Comparison of ENCODE assay signal across 9 cellular contexts in the genomic region with DNA sequence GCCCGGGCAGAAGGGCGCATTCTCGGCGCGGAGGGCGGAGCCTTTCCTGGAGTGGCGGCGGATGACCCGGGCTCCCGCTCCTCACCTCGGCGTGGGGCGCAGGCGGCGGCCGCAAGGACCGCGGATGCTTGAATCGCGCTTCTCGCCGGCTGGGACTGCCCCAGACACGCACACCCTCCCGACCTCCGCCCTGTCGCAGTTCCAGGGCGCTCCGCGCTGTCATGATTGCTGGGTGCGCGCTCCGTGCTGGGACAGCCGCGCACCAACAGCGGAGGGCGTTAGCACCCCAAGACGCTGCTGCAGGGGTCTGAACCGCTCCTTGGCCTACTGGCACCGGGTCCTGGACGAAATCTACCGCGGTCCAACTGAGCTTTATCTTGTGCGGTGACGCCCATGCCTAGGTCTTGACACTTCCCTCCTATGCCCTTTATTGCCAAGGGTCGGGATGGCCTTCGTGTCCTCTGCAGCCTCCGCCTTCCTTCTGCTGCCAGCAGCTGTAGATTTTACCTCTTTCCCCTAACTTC. TPM values are rescaled to one million over a fixed set of nuclear protein-coding genes. Genes with fewer than 3 reads are reported as not detected.
DNase-seq lines count a peak whose midpoint lies in the region; ATAC-seq, FAIRE-seq and TF ChIP-seq lines count a peak whose summit lies in the region.
"Had no signal": no experiment of that assay in that cellular context is flagged by ENCODE, and none has a peak within 500 bp of the region (broad histone marks: within the 10 kb centered on the region; RNA-seq: fewer than 3 reads in every experiment).

No MANE protein-coding gene starts in this region.

- intact Hi-C loops in activated CD4-positive, alpha-beta T cell treated with anti-CD3 and anti-CD28 coated beads, Interleukin-2, amount 10 ng/mL, durations not matched to agents 24 days and 14 days (cut with micrococcal nuclease): no loop called here
- intact Hi-C loops in spleen (cut with DNase I; ENCODE audit: low total_unique reads): no loop called here
- intact Hi-C loops in OCI-LY7 (cut with micrococcal nuclease; ENCODE audit: unreplicated experiment): no loop called here

- peaks cover 6% of the 10 kb centered on the region for H3K9me3 Mint-ChIP-seq in activated CD4-positive, alpha-beta T cell treated with anti-CD3 and anti-CD28 coated beads, Interleukin-2, amount 10 ng/mL, durations not matched to agents 24 days and 14 days
- peaks cover 5% of the 10 kb centered on the region for H3K9me3 Mint-ChIP-seq in astrocyte (ENCODE audit: unreplicated experiment)

- H3K9ac ChIP-seq in astrocyte (ENCODE audit: low read length): no peak overlapping the region

- H3K4me1 ChIP-seq in astrocyte (ENCODE audit: insufficient read depth, low read length) (no peaks in the 10 kb centered on the region), spleen (peaks cover 0 to 25% (median 14%) of the 10 kb centered on the region in 6 donors), OCI-LY7 (ENCODE audit: insufficient read depth, low read length, poor library complexity, severe bottlenecking) (peaks cover 19% of the 10 kb centered on the region)

- no peak for TF ChIP-seq POLR2A in spleen (IDR thresholded peaks at IDR 0.05)

- H3K36me3 Mint-ChIP-seq in activated CD4-positive, alpha-beta T cell treated with anti-CD3 and anti-CD28 coated beads, Interleukin-2, amount 10 ng/mL, durations not matched to agents 24 days and 14 days (ENCODE audit: low read depth): peaks cover 1% of the 10 kb centered on the region
- peaks cover 3% of the 10 kb centered on the region for H3K36me3 Mint-ChIP-seq in astrocyte (ENCODE audit: low read depth, unreplicated experiment)

- H3K79me2 ChIP-seq in astrocyte (ENCODE audit: insufficient read depth, low read length) (no peaks in the 10 kb centered on the region), OCI-LY7 (ENCODE audit: insufficient read depth, low read depth, low read length) (no peaks in the 10 kb centered on the region)

- peak; percentile 55 for ATAC-seq in HG03095 (IDR thresholded peaks at IDR 0.05; ENCODE audit: unreplicated experiment)

- peak overlapping the region; percentile 54 for H3K4me3 ChIP-seq in astrocyte (ENCODE audit: insufficient read depth, low read depth, low read length)
- peak overlapping the region; percentile 20 to 68 (median 36) for H3K4me3 ChIP-seq in spleen
- H3K4me3 ChIP-seq in OCI-LY7 (ENCODE audit: low read depth, low read length, poor library complexity, severe bottlenecking): no peak overlapping the region

- H3K27ac ChIP-seq in astrocyte (ENCODE audit: low read depth, low read length) (no peak overlapping the region), spleen (no peak overlapping the region), OCI-LY7 (ENCODE audit: low read depth, low read length, poor library complexity, severe bottlenecking) (no peak overlapping the region)

- peak overlapping the region; percentile 90 for H3K4me2 ChIP-seq in astrocyte (ENCODE audit: low read length)
- no peak overlapping the region for H3K4me2 ChIP-seq in OCI-LY7 (ENCODE audit: low read length)

- no peak for FAIRE-seq in astrocyte (lab: Jason Lieb, UNC)

- DNase-seq in activated CD4-positive, alpha-beta T cell treated with anti-CD3 and anti-CD28 coated beads, Interleukin-2, amount 10 ng/mL, durations not matched to agents 24 days and 14 days: peak; percentile 69
- DNase-seq in activated CD4-positive, alpha-beta T cell treated with anti-CD3 and anti-CD28 coated beads for 4 hours: no peak
- DNase-seq in astrocyte (ENCODE audit: low read depth): peak; percentile 4
- peak; percentile 81 for DNase-seq in iPS-NIHi11 (ENCODE audit: low spot score)
- peak; percentile 76 for DNase-seq in spleen
- no peak for DNase-seq in OCI-LY7 (ENCODE audit: low spot score)
- DNase-seq in T-helper 9 cell: no peak

- no peaks in the 10 kb centered on the region for H3K9me2 ChIP-seq in OCI-LY7 (ENCODE audit: insufficient read depth, low read length)

- POLR2A ChIA-PET in OCI-LY7 (lab: Charles Lee): interaction anchor here (1.7 kb wide), 1 partner anchor 10 kb away, joined by 3 read pairs; no protein-coding TSS in a partner anchor

- H3K27me3 ChIP-seq in astrocyte (ENCODE audit: insufficient read depth, low read length): no peaks in the 10 kb centered on the region
- H3K27me3 ChIP-seq in spleen (replicated peaks in 1 of 7): peaks cover 0 to 29% (median 3%) of the 10 kb centered on the region in 7 donors

- WGBS in spleen, 5 donors: 2 to 5% (median 4%) methylated on average over 19 to 47 of the region's 47 CpGs

- TF ChIP-seq CTCF in astrocyte (IDR thresholded peaks at IDR 0.05; ENCODE audit: insufficient read depth, low read depth, low read length) (no peak), spleen (IDR thresholded peaks at IDR 0.05 in 8 of 11, conservative IDR thresholded peaks at IDR 0.05 in 3 of 11) (no peak), OCI-LY7 (conservative IDR thresholded peaks at IDR 0.05; ENCODE audit: low read length) (no peak)

- H2AFZ ChIP-seq in astrocyte (ENCODE audit: low read depth, low read length) (peak overlapping the region; percentile 84), OCI-LY7 (ENCODE audit: low read length) (no peak overlapping the region)

- H3K27ac Mint-ChIP-seq in activated CD4-positive, alpha-beta T cell treated with anti-CD3 and anti-CD28 coated beads, Interleukin-2, amount 10 ng/mL, durations not matched to agents 24 days and 14 days: no peak overlapping the region
- H3K27ac Mint-ChIP-seq in astrocyte (ENCODE audit: unreplicated experiment): no peak overlapping the region
- H3K27ac Mint-ChIP-seq: CD4-positive, CD25-positive, alpha-beta regulatory T cell had no signal

- H4K20me1 ChIP-seq in astrocyte (ENCODE audit: insufficient read depth, low read length): no peaks in the 10 kb centered on the region
- H4K20me1 ChIP-seq in OCI-LY7 (ENCODE audit: insufficient read depth, low read length): no peaks in the 10 kb centered on the region

- peaks cover 19% of the 10 kb centered on the region for H3K27me3 Mint-ChIP-seq in activated CD4-positive, alpha-beta T cell treated with anti-CD3 and anti-CD28 coated beads, Interleukin-2, amount 10 ng/mL, durations not matched to agents 24 days and 14 days
- peaks cover 12% of the 10 kb centered on the region for H3K27me3 Mint-ChIP-seq in astrocyte (ENCODE audit: low read depth, unreplicated experiment)

- peaks cover 9% of the 10 kb centered on the region for H3K4me1 Mint-ChIP-seq in activated CD4-positive, alpha-beta T cell treated with anti-CD3 and anti-CD28 coated beads, Interleukin-2, amount 10 ng/mL, durations not matched to agents 24 days and 14 days
- peaks cover 3% of the 10 kb centered on the region for H3K4me1 Mint-ChIP-seq in astrocyte (ENCODE audit: low read depth, unreplicated experiment)

- H3K9me3 ChIP-seq in astrocyte (ENCODE audit: insufficient read depth, low read depth, low read length) (no peaks in the 10 kb centered on the region), spleen (peaks cover 0 to 5% (median 0%) of the 10 kb centered on the region in 8 donors), OCI-LY7 (ENCODE audit: low read length) (no peaks in the 10 kb centered on the region)

- peak overlapping the region; percentile 55 for H3K4me3 Mint-ChIP-seq in activated CD4-positive, alpha-beta T cell treated with anti-CD3 and anti-CD28 coated beads, Interleukin-2, amount 10 ng/mL, durations not matched to agents 24 days and 14 days
- H3K4me3 Mint-ChIP-seq in astrocyte (ENCODE audit: unreplicated experiment): peak overlapping the region; percentile 83

- H3K36me3 ChIP-seq in astrocyte (ENCODE audit: insufficient read depth, low read length): no peaks in the 10 kb centered on the region
- H3K36me3 ChIP-seq in spleen: no peaks in the 10 kb centered on the region
- no peaks in the 10 kb centered on the region; the same call in 1 of the 2 replicates for H3K36me3 ChIP-seq in OCI-LY7 (ENCODE audit: insufficient read depth, low read length)

- BruUV-seq in OCI-LY7 (replicated peaks; lab: Mats Ljungman, UMichigan): no TSS peak

- CTCF ChIA-PET in OCI-LY7 (lab: Charles Lee; ENCODE audit: unreplicated experiment): no interaction called here

RNA-seq across cellular contexts. Expression of a gene that starts 43.3 kb away (rescaled TPM):
- total RNA-seq in activated CD4-positive, alpha-beta T cell treated with anti-CD3 and anti-CD28 coated beads, Interleukin-2, amount 10 ng/mL, durations not matched to agents 24 days and 14 days: 3.4 and 3.6 TPM in 2 replicates
- 3.4 and 3.7 TPM in 2 replicates for total RNA-seq in astrocyte
- total RNA-seq in spleen: 1 to 10 TPM; 2.1 to 5.2 (median 3.9) TPM
- polyA plus RNA-seq in spleen: 1 to 10 TPM in 2 of 3 donors, under 1 TPM in 1; 0.61 to 1.6 (median 1.4) TPM
- 5.9 and 7.6 TPM in 2 replicates for total RNA-seq in OCI-LY7 (2014; rRNA removed; shearing (Covaris generic))
- 8.1 and 9.4 TPM in 2 replicates for total RNA-seq in OCI-LY7 (2022)

Comparison
In these comparisons a context has a peak if more than half of its experiments do, and no peak if none do; other contexts are left out.
1. DNase-seq: peak in activated CD4-positive, alpha-beta T cell treated with anti-CD3 and anti-CD28 coated beads, Interleukin-2, amount 10 ng/mL, durations not matched to agents 24 days and 14 days (single experiment), astrocyte (single experiment), iPS-NIHi11 (single experiment) and spleen (single experiment); none in activated CD4-positive, alpha-beta T cell treated with anti-CD3 and anti-CD28 coated beads for 4 hours (0 of 2), OCI-LY7 (single experiment) and T-helper 9 cell (single experiment).